Comparison of ENCODE assay signal across 9 cellular contexts in the genomic region with DNA sequence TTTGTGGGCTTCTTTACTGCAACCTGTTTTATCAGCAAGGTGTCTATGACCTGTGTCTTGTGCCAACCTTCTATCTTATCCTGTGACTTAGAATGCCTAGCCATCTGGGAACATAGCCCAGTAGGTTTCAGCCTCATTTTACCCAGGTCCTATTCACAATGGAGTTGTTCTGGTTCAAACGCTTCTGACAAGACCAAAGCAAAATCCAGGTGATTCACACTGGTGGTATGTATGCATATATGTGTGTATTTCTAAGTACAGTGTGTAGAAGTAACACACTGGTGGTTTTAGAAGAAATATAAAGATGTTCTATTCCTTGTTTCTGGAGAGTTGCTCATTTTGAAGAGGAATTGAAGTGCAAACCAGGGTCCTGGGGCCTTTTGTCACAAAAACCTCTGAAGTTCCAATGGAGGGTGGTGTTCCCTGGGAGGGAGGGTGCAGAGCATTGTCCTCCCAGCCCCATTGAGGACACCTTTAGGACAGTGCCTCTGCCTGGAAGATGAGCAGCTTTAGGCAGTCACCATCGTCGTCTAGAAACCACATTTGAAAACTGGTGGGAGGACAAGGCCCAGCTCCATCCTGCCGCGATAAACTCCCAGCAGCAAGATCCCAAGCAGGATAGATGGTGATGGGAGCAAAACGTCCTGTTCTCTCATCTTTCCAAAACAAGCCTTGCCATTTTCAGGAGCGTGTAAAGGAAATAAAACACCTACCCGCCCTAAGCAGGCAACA.
DNase-seq lines count a peak whose midpoint lies in the region; ATAC-seq, FAIRE-seq and TF ChIP-seq lines count a peak whose summit lies in the region.
"Had no signal": no experiment of that assay in that cellular context is flagged by ENCODE, and none has a peak within 500 bp of the region (broad histone marks: within the 10 kb centered on the region; RNA-seq: fewer than 3 reads in every experiment).

No MANE protein-coding gene starts in this region.

- H3K4me2 ChIP-seq in GM12878 (ENCODE audit: control insufficient read depth, insufficient read depth): no peak overlapping the region
- peak overlapping the region; percentile 89 for H3K4me2 ChIP-seq in osteoblast (ENCODE audit: insufficient read depth, low read length)
- H3K4me2 ChIP-seq in neural progenitor cell: no peak overlapping the region

- H2AFZ ChIP-seq in GM12878 (ENCODE audit: control insufficient read depth, low read depth, low read length) (no peak overlapping the region), osteoblast (ENCODE audit: low read length) (no peak overlapping the region), neural progenitor cell (replicated peaks) (no peak overlapping the region)

- TF ChIP-seq EP300 in GM12878 (IDR thresholded peaks at IDR 0.05; ENCODE audit: borderline replicate concordance in 1 of 2, control insufficient read depth in 1 of 2, low read depth in 2 of 2, low read length in 2 of 2): no peak

- no peak overlapping the region for H3K27ac ChIP-seq in GM12878 (ENCODE audit: control insufficient read depth, insufficient read depth)
- peak overlapping the region; percentile 78 for H3K27ac ChIP-seq in osteoblast (ENCODE audit: low read depth, low read length)
- H3K27ac ChIP-seq in neural progenitor cell: no peak overlapping the region
- H3K27ac ChIP-seq: Peyer's patch had no signal

- DNase-seq in GM12878 (ENCODE audit: low read depth, low spot score): no peak
- no peak for DNase-seq in osteoblast (ENCODE audit: insufficient read length, low spot score, missing footprints)
- DNase-seq in H7: no peak
- DNase-seq in neural progenitor cell (ENCODE audit: low spot score): no peak
- DNase-seq: NCI-H187 treated with DMSO at 0.1 percent for 48 hours had no signal

- RAD21 ChIA-PET in GM12878 (lab: Charles Lee; ENCODE audit: unreplicated experiment): interaction anchor here (0.7 to 2.6 kb wide), 28 partner anchors 12 to 996 kb away, joined by 3 to 17 read pairs (median 6); partner anchors contain the start of genes METAP1 and TSPAN5

- H3F3A ChIP-seq in neural progenitor cell (ENCODE audit: low read depth): no peaks in the 10 kb centered on the region

- H3K9ac ChIP-seq in GM12878 (ENCODE audit: control insufficient read depth, insufficient read depth, low read length) (no peak overlapping the region), neural progenitor cell (no peak overlapping the region)

- H3K4me1 ChIP-seq in GM12878 (ENCODE audit: control insufficient read depth, insufficient read depth, low read length) (no peaks in the 10 kb centered on the region), osteoblast (ENCODE audit: insufficient read depth, low read length) (peaks cover 34% of the 10 kb centered on the region), neural progenitor cell (no peaks in the 10 kb centered on the region)

- SMC1A ChIA-PET in GM12878 (lab: Charles Lee; ENCODE audit: uncharacterized antibody, unreplicated experiment): interaction anchor here (0.7 to 3.4 kb wide), 34 partner anchors 12 to 994 kb away, joined by 3 to 37 read pairs (median 4); partner anchors contain the start of gene EIF4E

- H4K20me1 ChIP-seq in GM12878 (ENCODE audit: control insufficient read depth, insufficient read depth) (no peaks in the 10 kb centered on the region), osteoblast (ENCODE audit: insufficient read depth, low read length) (no peaks in the 10 kb centered on the region), neural progenitor cell (ENCODE audit: low read depth) (no peaks in the 10 kb centered on the region)

- H3K4me3 ChIP-seq in GM12878 (no peak overlapping the region), osteoblast (ENCODE audit: insufficient read depth, low read length) (no peak overlapping the region), H7 (ENCODE audit: insufficient read depth, low read depth, low read length) (no peak overlapping the region), neural progenitor cell (no peak overlapping the region)

- peaks cover 18% of the 10 kb centered on the region for H3K36me3 Mint-ChIP-seq in neural progenitor cell

- no TSS peak for BruUV-seq in GM12878 (replicated peaks; lab: Mats Ljungman, UMichigan)

- H3K9me3 ChIP-seq in GM12878 (replicated peaks; ENCODE audit: control insufficient read depth, insufficient read depth, low read length) (no peaks in the 10 kb centered on the region; the same call in 2 of the 3 replicates), osteoblast (ENCODE audit: low read depth, low read length) (no peaks in the 10 kb centered on the region), neural progenitor cell (ENCODE audit: low read depth) (no peaks in the 10 kb centered on the region)
- H3K9me3 ChIP-seq: Peyer's patch had no signal

- FAIRE-seq in GM12878 (lab: Jason Lieb, UNC): no peak

- ATAC-seq in GM19395 (IDR thresholded peaks at IDR 0.05; ENCODE audit: unreplicated experiment) (peak; percentile 18), HG02840 (IDR thresholded peaks at IDR 0.05; ENCODE audit: low FRiP score, unreplicated experiment) (peak; percentile 9), GM12878 (peak; percentile 28), HG03139 (IDR thresholded peaks at IDR 0.05; ENCODE audit: unreplicated experiment) (no peak)

- H3K79me2 ChIP-seq in GM12878 (ENCODE audit: control insufficient read depth, insufficient read depth, low read length) (no peaks in the 10 kb centered on the region), osteoblast (ENCODE audit: insufficient read depth, low read length) (no peaks in the 10 kb centered on the region), neural progenitor cell (ENCODE audit: low read depth) (no peaks in the 10 kb centered on the region)

- H3K27me3 ChIP-seq in GM12878 (replicated peaks in 1 of 2; ENCODE audit: control insufficient read depth in 2 of 2, insufficient read depth in 2 of 2, low read length in 1 of 2) (peaks cover 0 to 2% of the 10 kb centered on the region in 2 experiments; a peak in 1 of 4 replicates), osteoblast (ENCODE audit: insufficient read depth, low read length) (no peaks in the 10 kb centered on the region), H7 (ENCODE audit: control insufficient read depth, insufficient read depth, low read length) (no peaks in the 10 kb centered on the region), neural progenitor cell (no peaks in the 10 kb centered on the region)
- H3K27me3 ChIP-seq: Peyer's patch had no signal

- TF ChIP-seq POLR2A in GM12878 (IDR thresholded peaks at IDR 0.05; ENCODE audit: low read depth, low read length): no peak

- H3K27me3 Mint-ChIP-seq in neural progenitor cell (ENCODE audit: insufficient read depth, low read depth): peaks cover 2% of the 10 kb centered on the region

- CTCF ChIA-PET in GM12878 (lab: Yijun Ruan, JAX): interaction anchor here (0.7 to 3.3 kb wide), 43 partner anchors 9 to 937 kb away, joined by 3 to 25 read pairs (median 5); partner anchors contain the start of genes EIF4E, METAP1 and STPG2

- in situ Hi-C loops in GM12878 (cut with MboI): loop anchor here (25.0 kb wide), 1 partner anchor 945 kb away; no protein-coding TSS in a partner anchor

- POLR2A ChIA-PET in GM12878 (lab: Charles Lee): interaction anchor here (1.0 to 1.1 kb wide), 2 partner anchors 18 to 173 kb away, joined by 4 to 6 read pairs; no protein-coding TSS in a partner anchor

- no peak overlapping the region for H3K27ac Mint-ChIP-seq in neural progenitor cell

- TF ChIP-seq RAD21 in GM12878 (IDR thresholded peaks at IDR 0.05; ENCODE audit: insufficient read depth, low read depth, low read length): no peak

- WGBS in GM12878 (ENCODE audit: insufficient coverage, insufficient replicate concordance, low lambda C conversion rate, missing lambda C conversion rate): 25% methylated on average over 8 of the region's 8 CpGs

- H3K36me3 ChIP-seq in GM12878 (ENCODE audit: control insufficient read depth in 2 of 2, insufficient read depth in 2 of 2, low read length in 1 of 2) (no peaks in the 10 kb centered on the region), osteoblast (ENCODE audit: insufficient read depth, low read length) (peaks cover 7% of the 10 kb centered on the region), H7 (replicated peaks; ENCODE audit: control insufficient read depth, insufficient read depth, low read length) (no peaks in the 10 kb centered on the region), neural progenitor cell (no peaks in the 10 kb centered on the region)
- H3K36me3 ChIP-seq: Peyer's patch had no signal

- intact Hi-C loops in GM12878 (cut with micrococcal nuclease; ENCODE audit: unreplicated experiment): loop anchor here (2.0 to 5.0 kb wide), 4 partner anchors 315 to 938 kb away; no protein-coding TSS in a partner anchor

- H3K4me1 Mint-ChIP-seq in neural progenitor cell: peaks cover 13% of the 10 kb centered on the region

- H3K9me3 Mint-ChIP-seq in neural progenitor cell: no peaks in the 10 kb centered on the region

- TF ChIP-seq CTCF in GM12878 (IDR thresholded peaks at IDR 0.05 in 2 of 3, conservative IDR thresholded peaks at IDR 0.05 in 1 of 3; ENCODE audit: control insufficient read depth in 2 of 3, extremely low read depth in 1 of 3, insufficient read depth in 1 of 3, low read depth in 3 of 3, low read length in 3 of 3) (no peak), osteoblast (IDR thresholded peaks at IDR 0.05; ENCODE audit: extremely low read depth, low read depth, low read length) (no peak), neural progenitor cell (IDR thresholded peaks at IDR 0.05) (no peak)

- no peak overlapping the region for H3K4me3 Mint-ChIP-seq in neural progenitor cell

TF ChIP-seq in GM12878, 131 proteins besides CTCF, POLR2A, EP300 and RAD21:
- no peak for TF ChIP-seq NR2F1 (conservative IDR thresholded peaks at IDR 0.05)
